10 cellular contexts compared by ENCODE assay signal in genomic region chr1:184025242-184025675, GRCh38. TPM values are rescaled to one million over a fixed set of nuclear protein-coding genes. Genes with fewer than 3 reads are reported as not detected.
A peak's percentile ranks its signal among the peaks of the same experiment; 100 is the strongest.
DNase-seq lines count a peak whose midpoint lies in the region; ATAC-seq and TF ChIP-seq lines count a peak whose summit lies in the region.
"Had no signal": no experiment of that assay in that cellular context is flagged by ENCODE, and none has a peak within 500 bp of the region (broad histone marks: within the 10 kb centered on the region; RNA-seq: fewer than 3 reads in every experiment).

No MANE protein-coding gene starts in this region.

- no peaks in the 10 kb centered on the region for H3K27me3 ChIP-seq in body of pancreas

- H3K9me3 ChIP-seq in body of pancreas: no peaks in the 10 kb centered on the region

- H3K36me3 ChIP-seq in body of pancreas (replicated peaks in 1 of 2; ENCODE audit: insufficient read depth in 1 of 2, low read depth in 2 of 2): no peaks in the 10 kb centered on the region

- ATAC-seq in body of pancreas (no peak), GM21619 (IDR thresholded peaks at IDR 0.05; ENCODE audit: unreplicated experiment) (no peak)

- 28 to 40% methylated on average over 1 of the region's 1 CpG for WGBS in body of pancreas, 2 donors

- no peak overlapping the region for H3K4me3 ChIP-seq in body of pancreas

- peaks cover 42% of the 10 kb centered on the region for H3K4me1 ChIP-seq in body of pancreas

- intact Hi-C loops in body of pancreas (cut with DNase I): no loop called here

- peak; percentile 92 for DNase-seq in DMS 273 treated with DMSO at 0.1 percent for 48 hours (lab: John Stamatoyannopoulos, UW)
- DNase-seq in NCI-H1092 treated with DMSO at 0.1 percent for 48 hours (lab: John Stamatoyannopoulos, UW): peak; percentile 75
- peak in 3 of 4 donors; percentile 17 to 42 (median 38) for DNase-seq in body of pancreas
- DNase-seq in non-pigmented ciliary epithelial cell (ENCODE audit: low read depth): peak; percentile 79
- no peak for DNase-seq in activated CD4-positive, alpha-beta T cell treated with anti-CD3 and anti-CD28 coated beads for 4 hours
- DNase-seq in activated gamma-delta T cell (lab: John Stamatoyannopoulos, UW): no peak
- no peak for DNase-seq in T1000 (lab: John Stamatoyannopoulos, UW)
- DNase-seq: activated CD4-positive, alpha-beta T cell treated with anti-CD3 and anti-CD28 coated beads, Interleukin-2, amount 50 U/mL, for 48 hours; effector CD8-positive, alpha-beta T cell had no signal

- no peak for TF ChIP-seq CTCF in body of pancreas (IDR thresholded peaks at IDR 0.05)

- H3K27ac ChIP-seq in body of pancreas: peak overlapping the region in 1 of 4 donors; percentile 0

- TF ChIP-seq POLR2A in body of pancreas (IDR thresholded peaks at IDR 0.05): no peak

RNA-seq across cellular contexts. Expression of gene COLGALT2, which starts 12.3 kb away (rescaled TPM):
- total RNA-seq in body of pancreas: 1 to 10 TPM; 2.3 to 6.9 TPM

RNA-seq across cellular contexts. Expression of gene TSEN15, which starts 26.3 kb away (rescaled TPM):
- 10 to 100 TPM; 17.1 to 23.1 TPM for total RNA-seq in body of pancreas

Comparison
In these comparisons a context has a peak if more than half of its experiments do, and no peak if none do; other contexts are left out.
1. DNase-seq: peak in DMS 273 treated with DMSO at 0.1 percent for 48 hours (single experiment), NCI-H1092 treated with DMSO at 0.1 percent for 48 hours (single experiment), body of pancreas (3 of 4) and non-pigmented ciliary epithelial cell (single experiment); none in activated CD4-positive, alpha-beta T cell treated with anti-CD3 and anti-CD28 coated beads for 4 hours (0 of 2), activated gamma-delta T cell (single experiment) and T1000 (single experiment).